ENCODE assay signal across 1 cellular context in genomic region chr3:22886394-22886793, GRCh38.
TF ChIP-seq lines count a peak whose summit lies in the region.

No MANE protein-coding gene starts in this region.

TF ChIP-seq in GM23338, 12 proteins besides CTCF, POLR2A, EP300 and RAD21 (continued from another document):
- no peak for TF ChIP-seq ZNF462 (CRISPR knock-in tag; IDR thresholded peaks at IDR 0.05)
- no peak for TF ChIP-seq ETS1 (IDR thresholded peaks at IDR 0.05)
- no peak for TF ChIP-seq STAT1 (IDR thresholded peaks at IDR 0.05; ENCODE audit: unreplicated experiment)
- TF ChIP-seq CREB1 (CRISPR knock-in tag; IDR thresholded peaks at IDR 0.05; ENCODE audit: low read depth) = no peak
- TF ChIP-seq NANOG (IDR thresholded peaks at IDR 0.05; ENCODE audit: borderline replicate concordance) = no peak
- TF ChIP-seq ZNF331 (CRISPR knock-in tag; IDR thresholded peaks at IDR 0.05; ENCODE audit: low read depth) = no peak
- TF ChIP-seq REST (IDR thresholded peaks at IDR 0.05; ENCODE audit: unreplicated experiment) = no peak
- TF ChIP-seq POLR2AphosphoS5 (IDR thresholded peaks at IDR 0.05; ENCODE audit: low read depth) = no peak
- no peak for TF ChIP-seq ZNF114 (CRISPR knock-in tag; IDR thresholded peaks at IDR 0.05)
- no peak for TF ChIP-seq EZH2 (IDR thresholded peaks at IDR 0.05; ENCODE audit: low read depth, unreplicated experiment)
